In the genomic region with DNA sequence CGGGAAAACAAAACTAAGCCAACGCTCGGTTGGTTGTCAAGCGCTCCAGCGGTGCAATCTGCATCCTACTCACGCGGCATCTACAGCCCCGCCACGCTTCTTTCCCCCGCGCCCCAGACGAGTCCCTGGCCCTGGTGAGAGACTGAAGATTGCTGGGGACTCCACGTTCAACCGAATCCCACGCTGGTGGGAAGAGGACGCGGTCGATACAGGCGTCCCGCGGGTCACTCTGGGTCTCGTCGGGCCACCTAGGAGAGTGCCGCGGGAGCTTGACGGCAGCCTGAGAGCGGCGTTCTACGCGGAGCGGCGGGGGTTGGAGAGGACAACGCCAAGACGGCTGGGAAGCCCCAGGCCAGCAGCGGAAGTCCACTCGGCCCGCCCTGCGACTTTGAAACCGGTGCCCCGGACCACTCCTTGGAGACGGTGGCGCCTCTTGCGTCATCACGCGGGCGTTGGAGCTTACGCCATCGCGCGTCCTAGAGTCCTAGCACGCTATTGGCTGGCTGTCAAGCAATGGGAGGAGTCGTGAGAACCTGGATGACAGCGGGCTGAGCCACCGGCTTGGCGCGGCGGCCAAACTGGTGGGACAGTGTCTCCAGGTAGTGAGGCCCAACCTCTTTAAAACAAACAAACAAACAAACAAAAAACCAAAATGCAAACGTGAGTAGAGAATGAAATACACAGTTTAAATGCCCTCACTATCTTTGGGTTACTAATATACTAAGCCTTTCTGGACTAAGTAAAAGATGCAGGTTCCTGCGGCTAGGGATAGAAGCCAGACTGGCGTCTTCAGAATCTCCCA, we compare ENCODE assay signal across 1 cellular context.
A peak's percentile ranks its signal among the peaks of the same experiment; 100 is the strongest.
TF ChIP-seq lines count a peak whose summit lies in the region.

A gene (minus strand): TSS at position 367 of the 802 bp plus-strand sequence. CDS start 436 bp downstream, outside the sequence.

TF ChIP-seq in HepG2, 621 proteins besides CTCF, POLR2A, EP300 and RAD21 (continued from another document):
- TF ChIP-seq, protein P1, sequence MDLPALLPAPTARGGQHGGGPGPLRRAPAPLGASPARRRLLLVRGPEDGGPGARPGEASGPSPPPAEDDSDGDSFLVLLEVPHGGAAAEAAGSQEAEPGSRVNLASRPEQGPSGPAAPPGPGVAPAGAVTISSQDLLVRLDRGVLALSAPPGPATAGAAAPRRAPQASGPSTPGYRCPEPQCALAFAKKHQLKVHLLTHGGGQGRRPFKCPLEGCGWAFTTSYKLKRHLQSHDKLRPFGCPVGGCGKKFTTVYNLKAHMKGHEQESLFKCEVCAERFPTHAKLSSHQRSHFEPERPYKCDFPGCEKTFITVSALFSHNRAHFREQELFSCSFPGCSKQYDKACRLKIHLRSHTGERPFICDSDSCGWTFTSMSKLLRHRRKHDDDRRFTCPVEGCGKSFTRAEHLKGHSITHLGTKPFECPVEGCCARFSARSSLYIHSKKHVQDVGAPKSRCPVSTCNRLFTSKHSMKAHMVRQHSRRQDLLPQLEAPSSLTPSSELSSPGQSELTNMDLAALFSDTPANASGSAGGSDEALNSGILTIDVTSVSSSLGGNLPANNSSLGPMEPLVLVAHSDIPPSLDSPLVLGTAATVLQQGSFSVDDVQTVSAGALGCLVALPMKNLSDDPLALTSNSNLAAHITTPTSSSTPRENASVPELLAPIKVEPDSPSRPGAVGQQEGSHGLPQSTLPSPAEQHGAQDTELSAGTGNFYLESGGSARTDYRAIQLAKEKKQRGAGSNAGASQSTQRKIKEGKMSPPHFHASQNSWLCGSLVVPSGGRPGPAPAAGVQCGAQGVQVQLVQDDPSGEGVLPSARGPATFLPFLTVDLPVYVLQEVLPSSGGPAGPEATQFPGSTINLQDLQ (CRISPR knock-in tag; IDR thresholded peaks at IDR 0.05) = 0 out of 2 replicates have a peak, but pooled peaks have one; percentile 63
- TF ChIP-seq RORA (CRISPR knock-in tag; IDR thresholded peaks at IDR 0.05) = no peak
- TF ChIP-seq FOSL1 (CRISPR knock-in tag; IDR thresholded peaks at IDR 0.05; ENCODE audit: borderline replicate concordance) = no peak
- TF ChIP-seq ATM (IDR thresholded peaks at IDR 0.05; ENCODE audit: borderline replicate concordance) = no peak
- peak; percentile 52; the same call in 1 of the 2 replicates for TF ChIP-seq ONECUT2 (CRISPR knock-in tag; IDR thresholded peaks at IDR 0.05)
- peak; percentile 90 for TF ChIP-seq MTA1 (CRISPR knock-in tag; IDR thresholded peaks at IDR 0.05; ENCODE audit: borderline replicate concordance)
- peak; percentile 65; the same call in 1 of the 2 replicates for TF ChIP-seq MYC (CRISPR knock-in tag; IDR thresholded peaks at IDR 0.05; ENCODE audit: borderline replicate concordance)
- TF ChIP-seq ZNF790 (CRISPR knock-in tag; IDR thresholded peaks at IDR 0.05; ENCODE audit: borderline replicate concordance) = no peak
- peak; percentile 73; the same call in 1 of the 2 replicates for TF ChIP-seq ZBTB38 (CRISPR knock-in tag; IDR thresholded peaks at IDR 0.05)
- TF ChIP-seq, protein P2, sequence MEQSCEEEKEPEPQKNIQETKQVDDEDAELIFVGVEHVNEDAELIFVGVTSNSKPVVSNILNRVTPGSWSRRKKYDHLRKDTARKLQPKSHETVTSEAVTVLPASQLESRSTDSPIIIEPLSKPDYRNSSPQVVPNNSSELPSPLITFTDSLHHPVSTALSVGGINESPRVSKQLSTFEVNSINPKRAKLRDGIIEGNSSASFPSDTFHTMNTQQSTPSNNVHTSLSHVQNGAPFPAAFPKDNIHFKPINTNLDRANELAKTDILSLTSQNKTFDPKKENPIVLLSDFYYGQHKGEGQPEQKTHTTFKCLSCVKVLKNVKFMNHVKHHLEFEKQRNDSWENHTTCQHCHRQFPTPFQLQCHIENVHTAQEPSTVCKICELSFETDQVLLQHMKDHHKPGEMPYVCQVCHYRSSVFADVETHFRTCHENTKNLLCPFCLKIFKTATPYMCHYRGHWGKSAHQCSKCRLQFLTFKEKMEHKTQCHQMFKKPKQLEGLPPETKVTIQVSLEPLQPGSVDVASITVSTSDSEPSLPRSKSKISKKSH (CRISPR knock-in tag; IDR thresholded peaks at IDR 0.05; ENCODE audit: borderline replicate concordance) = peak; percentile 65; the same call in 1 of the 2 replicates
- TF ChIP-seq ZMYM4 (CRISPR knock-in tag; IDR thresholded peaks at IDR 0.05) = peak; percentile 99
- TF ChIP-seq, protein P3, sequence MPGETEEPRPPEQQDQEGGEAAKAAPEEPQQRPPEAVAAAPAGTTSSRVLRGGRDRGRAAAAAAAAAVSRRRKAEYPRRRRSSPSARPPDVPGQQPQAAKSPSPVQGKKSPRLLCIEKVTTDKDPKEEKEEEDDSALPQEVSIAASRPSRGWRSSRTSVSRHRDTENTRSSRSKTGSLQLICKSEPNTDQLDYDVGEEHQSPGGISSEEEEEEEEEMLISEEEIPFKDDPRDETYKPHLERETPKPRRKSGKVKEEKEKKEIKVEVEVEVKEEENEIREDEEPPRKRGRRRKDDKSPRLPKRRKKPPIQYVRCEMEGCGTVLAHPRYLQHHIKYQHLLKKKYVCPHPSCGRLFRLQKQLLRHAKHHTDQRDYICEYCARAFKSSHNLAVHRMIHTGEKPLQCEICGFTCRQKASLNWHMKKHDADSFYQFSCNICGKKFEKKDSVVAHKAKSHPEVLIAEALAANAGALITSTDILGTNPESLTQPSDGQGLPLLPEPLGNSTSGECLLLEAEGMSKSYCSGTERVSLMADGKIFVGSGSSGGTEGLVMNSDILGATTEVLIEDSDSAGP (CRISPR knock-in tag; IDR thresholded peaks at IDR 0.05; ENCODE audit: borderline replicate concordance) = peak; percentile 92; the same call in 1 of the 2 replicates
- TF ChIP-seq CAMTA2 (CRISPR knock-in tag; IDR thresholded peaks at IDR 0.05; ENCODE audit: borderline replicate concordance) = no peak
- TF ChIP-seq RCOR2 (CRISPR knock-in tag; IDR thresholded peaks at IDR 0.05) = no peak
- peak; percentile 79; the same call in 1 of the 2 replicates for TF ChIP-seq RNF2 (conservative IDR thresholded peaks at IDR 0.05; ENCODE audit: low read depth)
- TF ChIP-seq HNRNPL (IDR thresholded peaks at IDR 0.05; ENCODE audit: low read depth, low read length) = no peak
- no peak for TF ChIP-seq ZNF7 (CRISPR knock-in tag; IDR thresholded peaks at IDR 0.05)
- TF ChIP-seq TARDBP (CRISPR knock-in tag; IDR thresholded peaks at IDR 0.05) = peak; percentile 69; the same call in 1 of the 2 replicates
- TF ChIP-seq CBFB (CRISPR knock-in tag; IDR thresholded peaks at IDR 0.05) = peak; percentile 61; the same call in 1 of the 2 replicates
- TF ChIP-seq KDM6A (CRISPR knock-in tag; IDR thresholded peaks at IDR 0.05; ENCODE audit: low read depth) = no peak
- TF ChIP-seq GFI1 (CRISPR knock-in tag; IDR thresholded peaks at IDR 0.05; ENCODE audit: borderline replicate concordance) = peak; percentile 80; the same call in 1 of the 2 replicates
- TF ChIP-seq IKZF1 (IDR thresholded peaks at IDR 0.05) = no peak
- TF ChIP-seq MIER3 (CRISPR knock-in tag; IDR thresholded peaks at IDR 0.05; ENCODE audit: borderline replicate concordance) = peak; percentile 47; the same call in 1 of the 2 replicates
- TF ChIP-seq, protein P4, sequence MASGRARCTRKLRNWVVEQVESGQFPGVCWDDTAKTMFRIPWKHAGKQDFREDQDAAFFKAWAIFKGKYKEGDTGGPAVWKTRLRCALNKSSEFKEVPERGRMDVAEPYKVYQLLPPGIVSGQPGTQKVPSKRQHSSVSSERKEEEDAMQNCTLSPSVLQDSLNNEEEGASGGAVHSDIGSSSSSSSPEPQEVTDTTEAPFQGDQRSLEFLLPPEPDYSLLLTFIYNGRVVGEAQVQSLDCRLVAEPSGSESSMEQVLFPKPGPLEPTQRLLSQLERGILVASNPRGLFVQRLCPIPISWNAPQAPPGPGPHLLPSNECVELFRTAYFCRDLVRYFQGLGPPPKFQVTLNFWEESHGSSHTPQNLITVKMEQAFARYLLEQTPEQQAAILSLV (CRISPR knock-in tag; IDR thresholded peaks at IDR 0.05; ENCODE audit: borderline replicate concordance) = peak; percentile 32; the same call in 1 of the 2 replicates
- no peak for TF ChIP-seq ZNF589 (CRISPR knock-in tag; conservative IDR thresholded peaks at IDR 0.05)
- TF ChIP-seq, protein P5, sequence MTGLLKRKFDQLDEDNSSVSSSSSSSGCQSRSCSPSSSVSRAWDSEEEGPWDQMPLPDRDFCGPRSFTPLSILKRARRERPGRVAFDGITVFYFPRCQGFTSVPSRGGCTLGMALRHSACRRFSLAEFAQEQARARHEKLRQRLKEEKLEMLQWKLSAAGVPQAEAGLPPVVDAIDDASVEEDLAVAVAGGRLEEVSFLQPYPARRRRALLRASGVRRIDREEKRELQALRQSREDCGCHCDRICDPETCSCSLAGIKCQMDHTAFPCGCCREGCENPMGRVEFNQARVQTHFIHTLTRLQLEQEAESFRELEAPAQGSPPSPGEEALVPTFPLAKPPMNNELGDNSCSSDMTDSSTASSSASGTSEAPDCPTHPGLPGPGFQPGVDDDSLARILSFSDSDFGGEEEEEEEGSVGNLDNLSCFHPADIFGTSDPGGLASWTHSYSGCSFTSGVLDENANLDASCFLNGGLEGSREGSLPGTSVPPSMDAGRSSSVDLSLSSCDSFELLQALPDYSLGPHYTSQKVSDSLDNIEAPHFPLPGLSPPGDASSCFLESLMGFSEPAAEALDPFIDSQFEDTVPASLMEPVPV (CRISPR knock-in tag; IDR thresholded peaks at IDR 0.05) = peak; percentile 72; the same call in 1 of the 2 replicates
- TF ChIP-seq, protein P6, sequence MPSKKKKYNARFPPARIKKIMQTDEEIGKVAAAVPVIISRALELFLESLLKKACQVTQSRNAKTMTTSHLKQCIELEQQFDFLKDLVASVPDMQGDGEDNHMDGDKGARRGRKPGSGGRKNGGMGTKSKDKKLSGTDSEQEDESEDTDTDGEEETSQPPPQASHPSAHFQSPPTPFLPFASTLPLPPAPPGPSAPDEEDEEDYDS (CRISPR knock-in tag; IDR thresholded peaks at IDR 0.05) = peak; percentile 63; the same call in 1 of the 2 replicates
